In genomic region chr7:102049765-102050164, GRCh38 we compare ENCODE assay signal across 16 cellular contexts.
DNase-seq lines count a peak whose midpoint lies in the region; ATAC-seq and TF ChIP-seq lines count a peak whose summit lies in the region.
"Had no signal": no experiment of that assay in that cellular context is flagged by ENCODE, and none has a peak within 500 bp of the region (broad histone marks: within the 10 kb centered on the region; RNA-seq: fewer than 3 reads in every experiment).

No MANE protein-coding gene starts in this region.

- no peak overlapping the region for H3K18ac ChIP-seq in trophoblast cell (ENCODE audit: low read length)

- peaks cover 8% of the 10 kb centered on the region for H3K4me1 Mint-ChIP-seq in GM23338

- H3K9me3 Mint-ChIP-seq in GM23338, result peaks cover 19% of the 10 kb centered on the region

- H3K9me2 ChIP-seq in GM23338 (ENCODE audit: insufficient read depth), result no peaks in the 10 kb centered on the region

- H4K91ac ChIP-seq in trophoblast cell (ENCODE audit: low read depth, low read length), result no peak overlapping the region

- peaks cover 30% of the 10 kb centered on the region for H3K79me2 ChIP-seq in GM23338 (replicated peaks; ENCODE audit: insufficient read depth)
- no peaks in the 10 kb centered on the region for H3K79me2 ChIP-seq in trophoblast cell (ENCODE audit: control insufficient read depth, insufficient read depth, low read length, poor library complexity)

- H4K20me1 ChIP-seq in GM23338 (replicated peaks; ENCODE audit: insufficient read depth), result no peaks in the 10 kb centered on the region; the same call in 1 of the 2 replicates

- no peak overlapping the region for H2BK120ac ChIP-seq in trophoblast cell (ENCODE audit: insufficient read depth, low read length, poor library complexity)

- ATAC-seq in left ventricle myocardium superior (peak; percentile 42), GM23338 (peak; percentile 25; the same call in 2 of the 3 replicates)
- ATAC-seq: GM12878, K562 had no signal

- no peaks in the 10 kb centered on the region for H3F3A ChIP-seq in GM23338 (replicated peaks; ENCODE audit: low read depth)

- H3K4me2 ChIP-seq in GM23338, result no peak overlapping the region
- no peak overlapping the region for H3K4me2 ChIP-seq in trophoblast cell (ENCODE audit: low read length)

- no peak for TF ChIP-seq CTCF in GM23338 (conservative IDR thresholded peaks at IDR 0.05; ENCODE audit: low read depth in 2 of 2)

- no peak overlapping the region for H3K27ac Mint-ChIP-seq in GM23338
- H3K27ac Mint-ChIP-seq: B cell; CD4-positive, alpha-beta memory T cell had no signal

- no peak for DNase-seq in left ventricle myocardium superior
- DNase-seq in cardiac septum (ENCODE audit: low spot score), result no peak
- no peak for DNase-seq in GM23338 (ENCODE audit: low spot score)
- no peak for DNase-seq in trophoblast cell
- no peak for DNase-seq in stimulated activated CD4-positive, alpha-beta T cell treated with anti-CD3 and anti-CD28 coated beads, Interleukin-2, amount 100 ng/mL, for 24 hours
- no peak for DNase-seq in NOMO-1 treated with dmso at 0.1 percent for 144 hours (lab: John Stamatoyannopoulos, UW; ENCODE audit: unreplicated experiment)
- DNase-seq in EL, result no peak
- DNase-seq: Calu3; CD4-positive, alpha-beta memory T cell; DMS79 treated with DMSO at 0.1 percent for 48 hours; HCEC 1CT; IMR-90 had no signal

- H2AFZ ChIP-seq in GM23338 (no peak overlapping the region), trophoblast cell (ENCODE audit: insufficient read depth, low read length, poor library complexity) (no peak overlapping the region)

- intact Hi-C loops in left ventricle myocardium superior (cut with micrococcal nuclease), result no loop called here
- intact Hi-C loops in cardiac septum (cut with DNase I), result loop anchor here (5.0 kb wide), 1 partner anchor 232 kb away; the partner anchor contains the start of gene CUX1

- H3K27me3 ChIP-seq in GM23338 (ENCODE audit: insufficient read depth), result no peaks in the 10 kb centered on the region
- H3K27me3 ChIP-seq in trophoblast cell (ENCODE audit: insufficient read depth, low read length), result no peaks in the 10 kb centered on the region

- H3K4ac ChIP-seq in trophoblast cell (ENCODE audit: low read depth, low read length), result no peak overlapping the region

- peak overlapping the region; percentile 23 for H4K8ac ChIP-seq in trophoblast cell (ENCODE audit: low read depth, low read length)

- no peak overlapping the region for H3K23ac ChIP-seq in trophoblast cell (ENCODE audit: low read length)

- no peak overlapping the region for H2BK5ac ChIP-seq in trophoblast cell (ENCODE audit: low read depth, low read length, poor library complexity)

- H2BK12ac ChIP-seq in trophoblast cell (ENCODE audit: low read length), result no peak overlapping the region

- H3K9me3 ChIP-seq in trophoblast cell (ENCODE audit: insufficient read depth, low read depth, low read length), result peaks cover 4% of the 10 kb centered on the region

- H3K36me3 ChIP-seq in GM23338 (ENCODE audit: insufficient read depth), result no peaks in the 10 kb centered on the region
- H3K36me3 ChIP-seq in trophoblast cell (ENCODE audit: control insufficient read depth in 1 of 2, insufficient read depth in 2 of 2, low read length in 2 of 2), result no peaks in the 10 kb centered on the region

- no peak overlapping the region for H2AK5ac ChIP-seq in trophoblast cell (ENCODE audit: low read length)

- no CpG with 5 or more reads among the region's 8 CpGs for WGBS in trophoblast cell (ENCODE audit: extremely low coverage, insufficient coverage, insufficient read length)

- H3K4me3 ChIP-seq in GM23338, result no peak overlapping the region
- H3K4me3 ChIP-seq in trophoblast cell (ENCODE audit: low read depth, low read length), result no peak overlapping the region
- H3K4me3 ChIP-seq: GM12878, K562 had no signal

- no peak overlapping the region for H3K9ac ChIP-seq in trophoblast cell (ENCODE audit: low read length)

- H3K79me1 ChIP-seq in trophoblast cell (ENCODE audit: low read length), result no peaks in the 10 kb centered on the region

- H3K27ac ChIP-seq in GM23338 (ENCODE audit: low read depth) (no peak overlapping the region), trophoblast cell (ENCODE audit: low read depth, low read length) (no peak overlapping the region)
- H3K27ac ChIP-seq: C4-2B had no signal

- peaks cover 24% of the 10 kb centered on the region for H3K36me3 Mint-ChIP-seq in GM23338 (ENCODE audit: low read depth)

- H3K4me3 Mint-ChIP-seq in GM23338, result no peak overlapping the region
- H3K4me3 Mint-ChIP-seq: B cell; CD4-positive, alpha-beta memory T cell had no signal

- H3K27me3 Mint-ChIP-seq in GM23338 (ENCODE audit: insufficient read depth, low read depth, poor library complexity), result peaks cover 10% of the 10 kb centered on the region
- H3K27me3 Mint-ChIP-seq: B cell; CD4-positive, alpha-beta memory T cell had no signal

- H3K4me1 ChIP-seq in GM23338 (ENCODE audit: insufficient read depth) (no peaks in the 10 kb centered on the region), trophoblast cell (ENCODE audit: control insufficient read depth in 1 of 2, insufficient read depth in 2 of 2, low read length in 2 of 2) (no peaks in the 10 kb centered on the region)

- H4K12ac ChIP-seq in trophoblast cell (ENCODE audit: low read depth, low read length), result peak overlapping the region; percentile 36

- no peak overlapping the region for H3K14ac ChIP-seq in trophoblast cell (ENCODE audit: low read length)

TF ChIP-seq in GM23338, 12 proteins besides CTCF, POLR2A, EP300 and RAD21:
- no peak for TF ChIP-seq ZNF114 (CRISPR knock-in tag; IDR thresholded peaks at IDR 0.05)
- no peak for TF ChIP-seq REST (IDR thresholded peaks at IDR 0.05; ENCODE audit: unreplicated experiment)
- TF ChIP-seq NANOG (IDR thresholded peaks at IDR 0.05; ENCODE audit: borderline replicate concordance), result no peak
